ENCODE assay signal across 6 cellular contexts in genomic region chr9:35756275-35756742, GRCh38. TPM values are rescaled to one million over a fixed set of nuclear protein-coding genes. Genes with fewer than 3 reads are reported as not detected.
A peak's percentile ranks its signal among the peaks of the same experiment; 100 is the strongest.
DNase-seq lines count a peak whose midpoint lies in the region; ATAC-seq and TF ChIP-seq lines count a peak whose summit lies in the region.

No MANE protein-coding gene starts in this region.

- TF ChIP-seq CTCF in activated B cell treated with CpG ODN at 0.5 μM for 24 hours (IDR thresholded peaks at IDR 0.05) (no peak), fibroblast of the aortic adventitia (IDR thresholded peaks at IDR 0.05; ENCODE audit: insufficient read depth, low read length) (peak; percentile 58)

- H3K27ac Mint-ChIP-seq in activated B cell treated with CpG ODN at 0.5 μM for 24 hours: peak overlapping the region; percentile 93

- peak overlapping the region; percentile 91 for H3K4me3 Mint-ChIP-seq in activated B cell treated with CpG ODN at 0.5 μM for 24 hours

- no peaks in the 10 kb centered on the region for H3K27me3 Mint-ChIP-seq in activated B cell treated with CpG ODN at 0.5 μM for 24 hours

- H3K36me3 Mint-ChIP-seq in activated B cell treated with CpG ODN at 0.5 μM for 24 hours (ENCODE audit: low read depth): peaks cover 42% of the 10 kb centered on the region

- intact Hi-C loops in activated B cell treated with CpG ODN at 0.5 μM for 24 hours (cut with micrococcal nuclease): no loop called here

- H3K9me3 Mint-ChIP-seq in activated B cell treated with CpG ODN at 0.5 μM for 24 hours: no peaks in the 10 kb centered on the region

- ATAC-seq in GM19452 (IDR thresholded peaks at IDR 0.05; ENCODE audit: unreplicated experiment) (peak; percentile 5), activated B cell treated with CpG ODN at 0.5 μM for 24 hours (ENCODE audit: low read depth) (no peak)

- POLR2A ChIA-PET in activated B cell treated with CpG ODN at 0.5 μM for 24 hours (lab: Charles Lee): interaction anchor here (0.6 to 2.1 kb wide), 15 partner anchors 9 to 152 kb away, joined by 3 to 28 read pairs (median 4); partner anchors contain the start of genes CCDC107, CREB3, GBA2 and HINT2

- CTCF ChIA-PET in activated B cell treated with CpG ODN at 0.5 μM for 24 hours (lab: Charles Lee): interaction anchor here (0.8 to 2.6 kb wide), 17 partner anchors 9 to 145 kb away, joined by 3 to 15 read pairs (median 4); partner anchors contain the start of genes CCDC107, CREB3, GBA2 and RGP1

- H3K4me1 Mint-ChIP-seq in activated B cell treated with CpG ODN at 0.5 μM for 24 hours: peaks cover 57% of the 10 kb centered on the region

- no peak for DNase-seq in activated B cell treated with CpG ODN at 0.5 μM for 24 hours
- no peak for DNase-seq in fibroblast of the aortic adventitia (ENCODE audit: low read depth)
- peak; percentile 81 for DNase-seq in stimulated activated CD4-positive, alpha-beta T cell treated with anti-CD3 and anti-CD28 coated beads, Interleukin-4, amount 100 ng/mL, for 1 hour
- no peak for DNase-seq in T1000 (lab: John Stamatoyannopoulos, UW)
- no peak for DNase-seq in GOT3 (lab: John Stamatoyannopoulos, UW)

- peak overlapping the region; percentile 44 for H3K4me3 ChIP-seq in fibroblast of the aortic adventitia (ENCODE audit: low read depth, low read length)

RNA-seq across cellular contexts. Expression of gene MSMP, which starts 2.2 kb away (rescaled TPM):
- total RNA-seq in activated B cell treated with CpG ODN at 0.5 μM for 24 hours (0.78 and 1.2 TPM in 2 replicates), fibroblast of the aortic adventitia (ENCODE audit: low replicate concordance) (not detected in 2 replicates)

RNA-seq across cellular contexts. Expression of gene RGP1, which starts 7.2 kb away (rescaled TPM):
- 23.8 and 25.4 TPM in 2 replicates for total RNA-seq in activated B cell treated with CpG ODN at 0.5 μM for 24 hours
- total RNA-seq in fibroblast of the aortic adventitia (ENCODE audit: low replicate concordance): 7.8 and 16.0 TPM in 2 replicates

RNA-seq across cellular contexts. Expression of gene GBA2, which starts 7.3 kb away (rescaled TPM):
- total RNA-seq in activated B cell treated with CpG ODN at 0.5 μM for 24 hours: 93.4 and 104 TPM in 2 replicates
- total RNA-seq in fibroblast of the aortic adventitia (ENCODE audit: low replicate concordance): 25.5 and 36.1 TPM in 2 replicates

RNA-seq across cellular contexts. Expression of gene CREB3, which starts 23.8 kb away (rescaled TPM):
- total RNA-seq in activated B cell treated with CpG ODN at 0.5 μM for 24 hours (13.8 and 16.9 TPM in 2 replicates), fibroblast of the aortic adventitia (ENCODE audit: low replicate concordance) (56.1 and 68.3 TPM in 2 replicates)

RNA-seq across cellular contexts. Expression of gene TLN1, which starts 24.3 kb away (rescaled TPM):
- total RNA-seq in activated B cell treated with CpG ODN at 0.5 μM for 24 hours (327 and 362 TPM in 2 replicates), fibroblast of the aortic adventitia (ENCODE audit: low replicate concordance) (287 and 513 TPM in 2 replicates)
